Comparison of ENCODE assay signal across 13 cellular contexts in the genomic region with DNA sequence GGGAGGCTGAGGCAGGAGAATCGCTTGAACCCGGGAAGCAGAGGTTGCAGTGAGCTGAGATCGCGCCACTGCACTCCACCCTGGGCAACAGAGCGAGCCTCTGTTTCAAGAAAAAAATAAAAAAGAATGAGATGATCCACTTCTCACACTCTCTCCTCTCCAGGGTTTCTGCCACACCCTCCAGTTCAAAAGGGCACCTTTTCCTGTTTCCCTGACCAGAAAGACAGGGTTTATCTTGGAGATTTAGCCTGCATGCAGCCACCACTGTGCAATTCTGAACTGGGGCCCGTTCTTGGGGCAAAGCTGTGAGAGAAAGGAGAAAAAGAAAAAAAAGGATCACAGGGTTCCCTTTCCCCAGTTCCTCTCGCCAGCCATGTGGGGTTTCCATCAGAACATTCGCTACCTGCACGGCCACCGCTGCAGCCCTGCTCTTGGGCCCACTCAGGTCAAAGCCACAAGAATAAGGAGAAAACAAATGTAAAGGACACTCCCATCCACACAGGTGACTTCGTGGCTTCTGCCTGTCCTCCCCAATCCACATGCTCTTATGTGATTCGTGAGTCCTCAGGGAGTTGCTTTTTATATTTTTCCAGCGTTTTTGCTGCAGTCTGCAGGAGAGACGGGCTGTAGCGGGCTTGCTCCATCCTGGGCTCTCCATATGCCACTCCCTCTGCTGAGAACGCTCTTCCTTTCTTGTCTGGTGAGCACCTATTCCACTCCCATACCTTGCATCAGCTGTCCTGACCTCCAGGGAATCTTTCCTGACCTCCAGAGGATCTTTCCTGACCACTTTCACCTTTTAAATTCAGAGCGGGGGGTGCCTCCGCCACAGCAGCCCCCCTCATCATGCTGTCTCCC. TPM values are rescaled to one million over a fixed set of nuclear protein-coding genes. Genes with fewer than 3 reads are reported as not detected.
A peak's percentile ranks its signal among the peaks of the same experiment; 100 is the strongest.
DNase-seq lines count a peak whose midpoint lies in the region; ATAC-seq and TF ChIP-seq lines count a peak whose summit lies in the region.
"Had no signal": no experiment of that assay in that cellular context is flagged by ENCODE, and none has a peak within 500 bp of the region (broad histone marks: within the 10 kb centered on the region; RNA-seq: fewer than 3 reads in every experiment).

No MANE protein-coding gene starts in this region.

- no peaks in the 10 kb centered on the region for H3K36me3 ChIP-seq in HCT116 (ENCODE audit: control insufficient read depth in 1 of 2, insufficient read depth in 2 of 2, low read length in 2 of 2)
- H3K36me3 ChIP-seq in transverse colon = no peaks in the 10 kb centered on the region
- H3K36me3 ChIP-seq: BLaER1 had no signal

- intact Hi-C loops in HCT116 (cut with micrococcal nuclease) (no loop called here), transverse colon (cut with DNase I; ENCODE audit: low total_unique reads) (no loop called here)

- TF ChIP-seq POLR2A in HCT116 (IDR thresholded peaks at IDR 0.05; ENCODE audit: borderline replicate concordance, extremely low read depth, insufficient read depth, insufficient read length) (no peak), transverse colon (IDR thresholded peaks at IDR 0.05) (no peak)

- no peak overlapping the region for H3K4me3 ChIP-seq in HCT116 (replicated peaks in 1 of 2; ENCODE audit: low read depth in 1 of 2, low read length in 2 of 2)
- no peak overlapping the region for H3K4me3 ChIP-seq in transverse colon
- H3K4me3 ChIP-seq: BLaER1 had no signal

- H3K4me1 Mint-ChIP-seq in glutamatergic neuron (ENCODE audit: low read depth, unreplicated experiment) = peaks cover 13% of the 10 kb centered on the region

- H3K9ac ChIP-seq in HCT116 (ENCODE audit: low read length) = no peak overlapping the region
- H3K9ac ChIP-seq: BLaER1 had no signal

- peak overlapping the region; percentile 50 for H3K27ac Mint-ChIP-seq in glutamatergic neuron (ENCODE audit: unreplicated experiment)

- BruUV-seq in HCT116 (replicated peaks; lab: Mats Ljungman, UMichigan) = no TSS peak

- H3K9me3 ChIP-seq in HCT116 (ENCODE audit: control insufficient read depth in 1 of 2, insufficient read depth in 1 of 2, low read depth in 1 of 2, low read length in 2 of 2) (no peaks in the 10 kb centered on the region), transverse colon (no peaks in the 10 kb centered on the region)
- H3K9me3 ChIP-seq: BLaER1 had no signal

- H3K9me2 ChIP-seq in HCT116 (ENCODE audit: insufficient read depth) = no peaks in the 10 kb centered on the region

- 67 to 78% methylated on average over 9 to 18 of the region's 18 CpGs for WGBS in transverse colon (ENCODE audit: low coverage in 1 of 2), 2 donors

- H3K27ac ChIP-seq in HCT116 (ENCODE audit: low read depth, low read length) (no peak overlapping the region), transverse colon (peak overlapping the region in 1 of 4 donors; percentile 41)
- H3K27ac ChIP-seq: BLaER1 had no signal

- H3K4me1 ChIP-seq in HCT116 (ENCODE audit: control insufficient read depth in 1 of 2, insufficient read depth in 2 of 2, low read length in 2 of 2) (peaks cover 3 to 7% of the 10 kb centered on the region in 2 experiments; a peak in 3 of 4 replicates), transverse colon (peaks cover 0 to 15% (median 2%) of the 10 kb centered on the region in 4 donors)

- TF ChIP-seq CTCF in HCT116 (IDR thresholded peaks at IDR 0.05 in 2 of 3, conservative IDR thresholded peaks at IDR 0.05 in 1 of 3; ENCODE audit: borderline replicate concordance in 1 of 3, insufficient read depth in 1 of 3, low read depth in 2 of 3, low read length in 2 of 3) = no peak
- TF ChIP-seq CTCF in glutamatergic neuron (IDR thresholded peaks at IDR 0.05; ENCODE audit: partially characterized antibody, unreplicated experiment) = no peak
- TF ChIP-seq CTCF in transverse colon (IDR thresholded peaks at IDR 0.05) = no peak

- ATAC-seq in HCT116 = 0 out of 2 replicates have a peak, but pooled peaks have one; percentile 9
- ATAC-seq: SK-N-SH treated with all-trans-retinoic acid at 6 μM for 48 hours had no signal

- POLR2A ChIA-PET in HCT116 (lab: Charles Lee) = no interaction called here

- H3K79me2 ChIP-seq in HCT116 (ENCODE audit: insufficient read depth, low read length) = no peaks in the 10 kb centered on the region

- no peaks in the 10 kb centered on the region for H3K36me3 Mint-ChIP-seq in glutamatergic neuron (ENCODE audit: unreplicated experiment)

- H3K4me2 ChIP-seq in HCT116 (ENCODE audit: low read length) = 0 out of 2 replicates have a peak overlapping the region, but pooled peaks have one; percentile 25

- H3K9me3 Mint-ChIP-seq in glutamatergic neuron (ENCODE audit: unreplicated experiment) = no peaks in the 10 kb centered on the region
- H3K9me3 Mint-ChIP-seq: CD8-positive, alpha-beta memory T cell had no signal

- CTCF ChIA-PET in HCT116 (lab: Charles Lee) = interaction anchor here (1.1 to 1.5 kb wide), 2 partner anchors 22 to 25 kb away, joined by 4 read pairs; no protein-coding TSS in a partner anchor

- TF ChIP-seq RAD21 in HCT116 (IDR thresholded peaks at IDR 0.05; ENCODE audit: low read depth) = no peak

- no peak for TF ChIP-seq EP300 in transverse colon (IDR thresholded peaks at IDR 0.05; ENCODE audit: low read depth)

- peak overlapping the region; percentile 43 for H3K4me3 Mint-ChIP-seq in glutamatergic neuron (ENCODE audit: unreplicated experiment)
- H3K4me3 Mint-ChIP-seq: CD8-positive, alpha-beta memory T cell had no signal

- in situ Hi-C loops in transverse colon (cut with MboI; ENCODE audit: low pct_ligation_motif_present in 1 of 4, low pct_unique_long_range_greater_than_20kb in 1 of 4, low sequenced_read_pairs in 3 of 4) = no loop called here

- RAD21 ChIA-PET in HCT116 (lab: Charles Lee; ENCODE audit: low non-redundant PET in 1 of 2, low total read pairs in 2 of 2, uncharacterized antibody in 2 of 2, unreplicated experiment in 2 of 2) = interaction anchor here in 1 of 2 experiments (1.1 kb wide), 1 partner anchor 118 kb away, joined by 5 read pairs; a partner anchor contains a TSS

- no peaks in the 10 kb centered on the region for H4K20me1 ChIP-seq in HCT116 (ENCODE audit: insufficient read depth)
- H4K20me1 ChIP-seq: BLaER1 had no signal

- no peak for DNase-seq in HCT116 (ENCODE audit: low read depth, low spot score)
- DNase-seq in NCI-H69 (lab: John Stamatoyannopoulos, UW) = peak; percentile 20
- no peak for DNase-seq in glutamatergic neuron
- peak; percentile 39 for DNase-seq in transverse colon
- DNase-seq in DMS53 treated with DMSO at 0.1 percent for 48 hours (lab: John Stamatoyannopoulos, UW; ENCODE audit: unreplicated experiment) = no peak
- no peak for DNase-seq in occipital lobe (lab: John Stamatoyannopoulos, UW)
- no peak for DNase-seq in NOMO-1 treated with DMSO at 0.1 percent for 48 hours (lab: John Stamatoyannopoulos, UW; ENCODE audit: unreplicated experiment)
- DNase-seq: CD8-positive, alpha-beta memory T cell; IMR-90; NCI-H1417 treated with DMSO at 0.1 percent for 48 hours; SHP77 had no signal

- H3K27me3 Mint-ChIP-seq in glutamatergic neuron (ENCODE audit: unreplicated experiment) = no peaks in the 10 kb centered on the region

- H3K27me3 ChIP-seq in HCT116 (ENCODE audit: insufficient read depth, low read length) (no peaks in the 10 kb centered on the region), transverse colon (no peaks in the 10 kb centered on the region)
- H3K27me3 ChIP-seq: BLaER1 had no signal

- no peak overlapping the region for H2AFZ ChIP-seq in HCT116 (ENCODE audit: low read depth, low read length, poor library complexity, severe bottlenecking)

TF ChIP-seq in HCT116, 20 proteins besides CTCF, POLR2A, EP300 and RAD21:
- no peak for TF ChIP-seq TCF7L2 (IDR thresholded peaks at IDR 0.05; ENCODE audit: borderline replicate concordance, extremely low read depth, insufficient read depth, insufficient read length)
- no peak for TF ChIP-seq ELF1 (IDR thresholded peaks at IDR 0.05; ENCODE audit: borderline replicate concordance, low read depth)
- TF ChIP-seq FOSL1 (IDR thresholded peaks at IDR 0.05; ENCODE audit: low read depth) = no peak
- no peak; the same call in 1 of the 2 replicates for TF ChIP-seq SP1 (IDR thresholded peaks at IDR 0.05; ENCODE audit: low read depth)
- TF ChIP-seq JUND (IDR thresholded peaks at IDR 0.05) = no peak
- TF ChIP-seq SIN3A (IDR thresholded peaks at IDR 0.05; ENCODE audit: low read depth) = no peak
- no peak for TF ChIP-seq ZFX (IDR thresholded peaks at IDR 0.05)
- TF ChIP-seq, protein P1, sequence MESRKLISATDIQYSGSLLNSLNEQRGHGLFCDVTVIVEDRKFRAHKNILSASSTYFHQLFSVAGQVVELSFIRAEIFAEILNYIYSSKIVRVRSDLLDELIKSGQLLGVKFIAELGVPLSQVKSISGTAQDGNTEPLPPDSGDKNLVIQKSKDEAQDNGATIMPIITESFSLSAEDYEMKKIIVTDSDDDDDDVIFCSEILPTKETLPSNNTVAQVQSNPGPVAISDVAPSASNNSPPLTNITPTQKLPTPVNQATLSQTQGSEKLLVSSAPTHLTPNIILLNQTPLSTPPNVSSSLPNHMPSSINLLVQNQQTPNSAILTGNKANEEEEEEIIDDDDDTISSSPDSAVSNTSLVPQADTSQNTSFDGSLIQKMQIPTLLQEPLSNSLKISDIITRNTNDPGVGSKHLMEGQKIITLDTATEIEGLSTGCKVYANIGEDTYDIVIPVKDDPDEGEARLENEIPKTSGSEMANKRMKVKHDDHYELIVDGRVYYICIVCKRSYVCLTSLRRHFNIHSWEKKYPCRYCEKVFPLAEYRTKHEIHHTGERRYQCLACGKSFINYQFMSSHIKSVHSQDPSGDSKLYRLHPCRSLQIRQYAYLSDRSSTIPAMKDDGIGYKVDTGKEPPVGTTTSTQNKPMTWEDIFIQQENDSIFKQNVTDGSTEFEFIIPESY (IDR thresholded peaks at IDR 0.05; ENCODE audit: extremely low read depth, insufficient replicate concordance, low read length) = no peak
- no peak for TF ChIP-seq ZNF274 (IDR thresholded peaks at IDR 0.05; ENCODE audit: low read depth, low read length)
- TF ChIP-seq EZH2 (IDR thresholded peaks at IDR 0.05) = no peak
- TF ChIP-seq EZH2phosphoT487 (IDR thresholded peaks at IDR 0.05; ENCODE audit: borderline replicate concordance) = no peak
- TF ChIP-seq POLR2AphosphoS5 (IDR thresholded peaks at IDR 0.05; ENCODE audit: low read depth, low read length) = no peak

RNA-seq across cellular contexts. Expression of a gene that starts 26.4 kb away (rescaled TPM):
- total RNA-seq in HCT116 (2021; ENCODE audit: unreplicated experiment) = 10.6 TPM
- 7.0 and 8.4 TPM in 2 replicates for polyA plus RNA-seq in HCT116 (2012)
- 124 TPM for total RNA-seq in glutamatergic neuron (ENCODE audit: unreplicated experiment)
- 1 to 10 TPM in 3 of 4 donors, under 1 TPM in 1; 0.37 to 6.8 (median 5.5) TPM for total RNA-seq in transverse colon
- 31.5 TPM for total RNA-seq in occipital lobe
- polyA plus RNA-seq: CD8-positive, alpha-beta memory T cell had no signal

Comparison
In these comparisons a context has a peak if more than half of its experiments do, and no peak if none do; other contexts are left out.
1. DNase-seq: peak in NCI-H69 (single experiment) and transverse colon (single experiment); none in HCT116 (single experiment), glutamatergic neuron (single experiment), DMS53 treated with DMSO at 0.1 percent for 48 hours (single experiment), occipital lobe (single experiment) and NOMO-1 treated with DMSO at 0.1 percent for 48 hours (single experiment).